ENCODE assay signal across 1 cellular context in genomic region chr2:227125506-227125905, GRCh38.
TF ChIP-seq lines count a peak whose summit lies in the region.

No MANE protein-coding gene starts in this region.

TF ChIP-seq in K562, 482 proteins besides CTCF, POLR2A, EP300 and RAD21:
- TF ChIP-seq, protein P1, sequence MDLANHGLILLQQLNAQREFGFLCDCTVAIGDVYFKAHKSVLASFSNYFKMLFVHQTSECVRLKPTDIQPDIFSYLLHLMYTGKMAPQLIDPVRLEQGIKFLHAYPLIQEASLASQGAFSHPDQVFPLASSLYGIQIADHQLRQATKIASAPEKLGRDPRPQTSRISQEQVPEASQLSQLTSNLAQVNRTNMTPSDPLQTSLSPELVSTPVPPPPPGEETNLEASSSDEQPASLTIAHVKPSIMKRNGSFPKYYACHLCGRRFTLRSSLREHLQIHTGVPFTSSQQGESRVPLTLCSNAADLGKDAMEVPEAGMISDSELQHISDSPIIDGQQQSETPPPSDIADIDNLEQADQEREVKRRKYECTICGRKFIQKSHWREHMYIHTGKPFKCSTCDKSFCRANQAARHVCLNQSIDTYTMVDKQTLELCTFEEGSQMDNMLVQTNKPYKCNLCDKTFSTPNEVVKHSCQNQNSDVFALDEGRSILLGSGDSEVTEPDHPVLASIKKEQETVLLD (IDR thresholded peaks at IDR 0.05) = no peak
- TF ChIP-seq PYGO2 (tag; IDR thresholded peaks at IDR 0.05) (no peak), BRD9 (IDR thresholded peaks at IDR 0.05; ENCODE audit: low read depth, partially characterized antibody) (no peak), ZNF282 (CRISPR knock-in tag; IDR thresholded peaks at IDR 0.05) (no peak), NRF1 (conservative IDR thresholded peaks at IDR 0.05 in 1 of 2, IDR thresholded peaks at IDR 0.05 in 1 of 2) (peak; percentile 32 to 36; a peak in 2 of 4 replicates), ELK3 (CRISPR knock-in tag; IDR thresholded peaks at IDR 0.05) (no peak), FOXO4 (CRISPR knock-in tag; IDR thresholded peaks at IDR 0.05) (no peak), ZNF197 (CRISPR knock-in tag; IDR thresholded peaks at IDR 0.05; ENCODE audit: low read depth) (no peak), TCF3 (CRISPR knock-in tag; IDR thresholded peaks at IDR 0.05) (no peak)
TF ChIP-seq in K562: peak in this region for 1.
